Comparison of ENCODE assay signal across 7 cellular contexts in genomic region chr20:62805711-62806382, GRCh38. TPM values are rescaled to one million over a fixed set of nuclear protein-coding genes. Genes with fewer than 3 reads are reported as not detected.
DNase-seq lines count a peak whose midpoint lies in the region; ATAC-seq and TF ChIP-seq lines count a peak whose summit lies in the region.

No MANE protein-coding gene starts in this region.

- POLR2A ChIA-PET in activated CD8-positive, alpha-beta T cell treated with anti-CD3 and anti-CD28 coated beads for 36 hours (lab: Charles Lee), result interaction anchor here (1.5 to 2.9 kb wide), 3 partner anchors 8 to 11 kb away, joined by 7 to 11 read pairs (median 9); no protein-coding TSS in a partner anchor

- peak overlapping the region; percentile 77 for H3K27ac Mint-ChIP-seq in activated CD8-positive, alpha-beta T cell treated with anti-CD3 and anti-CD28 coated beads for 36 hours

- peaks cover 0 to 60% of the 10 kb centered on the region in 2 donors for H3K4me1 ChIP-seq in right atrium auricular region
- H3K4me1 ChIP-seq in skeletal muscle tissue (ENCODE audit: control insufficient read depth in 3 of 3, insufficient read depth in 3 of 3, low read length in 3 of 3), result peaks cover 45 to 54% (median 54%) of the 10 kb centered on the region in 3 donors

- no peaks in the 10 kb centered on the region for H3K27me3 ChIP-seq in HL-60 (ENCODE audit: insufficient read depth, poor library complexity, severe bottlenecking)
- H3K27me3 ChIP-seq in right atrium auricular region, result no peaks in the 10 kb centered on the region
- no peaks in the 10 kb centered on the region for H3K27me3 ChIP-seq in skeletal muscle tissue (ENCODE audit: control insufficient read depth in 3 of 3, insufficient read depth in 3 of 3, low read length in 3 of 3)

- peak overlapping the region; percentile 58 for H3K27ac ChIP-seq in HL-60 (replicated peaks)
- H3K27ac ChIP-seq in right atrium auricular region, result peak overlapping the region; percentile 84 to 89
- peak overlapping the region; percentile 55 for H3K27ac ChIP-seq in skeletal muscle tissue (ENCODE audit: low read depth, low read length)

- no peaks in the 10 kb centered on the region for H3K9me3 Mint-ChIP-seq in activated CD8-positive, alpha-beta T cell treated with anti-CD3 and anti-CD28 coated beads for 36 hours

- ATAC-seq in activated CD8-positive, alpha-beta T cell treated with anti-CD3 and anti-CD28 coated beads for 36 hours, result peak; percentile 2
- no peak for ATAC-seq in GM21529 (IDR thresholded peaks at IDR 0.05; ENCODE audit: unreplicated experiment)

- H3K9me3 ChIP-seq in right atrium auricular region (no peaks in the 10 kb centered on the region), skeletal muscle tissue (ENCODE audit: control insufficient read depth in 3 of 3, low read length in 3 of 3) (no peaks in the 10 kb centered on the region)

- TF ChIP-seq CTCF in HL-60 (IDR thresholded peaks at IDR 0.05; ENCODE audit: insufficient read depth, low read length) (no peak), right atrium auricular region (IDR thresholded peaks at IDR 0.05) (no peak)
- TF ChIP-seq CTCF in activated CD8-positive, alpha-beta T cell treated with anti-CD3 and anti-CD28 coated beads for 36 hours (IDR thresholded peaks at IDR 0.05), result no peak

- peaks cover 30% of the 10 kb centered on the region for H3K4me1 Mint-ChIP-seq in activated CD8-positive, alpha-beta T cell treated with anti-CD3 and anti-CD28 coated beads for 36 hours (ENCODE audit: low read depth)

- peak overlapping the region; percentile 85 for H3K4me3 ChIP-seq in HL-60 (replicated peaks; ENCODE audit: insufficient read depth, low read length)
- H3K4me3 ChIP-seq in right atrium auricular region, result peak overlapping the region; percentile 93 to 97
- H3K4me3 ChIP-seq in skeletal muscle tissue (ENCODE audit: low read length in 3 of 3), result peak overlapping the region; percentile 69 to 95 (median 77)

- no peaks in the 10 kb centered on the region for H3K27me3 Mint-ChIP-seq in activated CD8-positive, alpha-beta T cell treated with anti-CD3 and anti-CD28 coated beads for 36 hours

- CTCF ChIA-PET in activated CD8-positive, alpha-beta T cell treated with anti-CD3 and anti-CD28 coated beads for 36 hours (lab: Charles Lee), result interaction anchor here (1.5 kb wide), 1 partner anchor 15 kb away, joined by 4 read pairs; no protein-coding TSS in a partner anchor

- DNase-seq in HL-60 (ENCODE audit: low read depth in 1 of 2, low spot score in 1 of 2) (peak in 1 of 2 experiments; percentile 63), right atrium auricular region (ENCODE audit: low spot score) (peak; percentile 78), NCI-H187 (lab: John Stamatoyannopoulos, UW) (no peak), LoVo (ENCODE audit: low spot score) (no peak)
- DNase-seq in activated CD8-positive, alpha-beta T cell treated with anti-CD3 and anti-CD28 coated beads for 36 hours, result no peak

- H3K36me3 Mint-ChIP-seq in activated CD8-positive, alpha-beta T cell treated with anti-CD3 and anti-CD28 coated beads for 36 hours (ENCODE audit: low read depth), result peaks cover 22% of the 10 kb centered on the region

- H3K4me3 Mint-ChIP-seq in activated CD8-positive, alpha-beta T cell treated with anti-CD3 and anti-CD28 coated beads for 36 hours, result peak overlapping the region; percentile 82

- H3K36me3 ChIP-seq in right atrium auricular region (peaks cover 33% of the 10 kb centered on the region), skeletal muscle tissue (ENCODE audit: control insufficient read depth in 3 of 3, insufficient read depth in 3 of 3, low read length in 3 of 3) (peaks cover 31 to 32% (median 32%) of the 10 kb centered on the region in 3 donors)

- intact Hi-C loops in activated CD8-positive, alpha-beta T cell treated with anti-CD3 and anti-CD28 coated beads for 36 hours (cut with micrococcal nuclease), result no loop called here

- peak overlapping the region; percentile 61 to 88 (median 75) for H3K9ac ChIP-seq in skeletal muscle tissue (ENCODE audit: low read depth in 1 of 3, low read length in 3 of 3)

RNA-seq across cellular contexts. Expression of gene OGFR, which starts 1.2 kb away (rescaled TPM):
- 10 to 100 TPM; 53.6 to 55.2 TPM for total RNA-seq in activated CD8-positive, alpha-beta T cell treated with anti-CD3 and anti-CD28 coated beads for 36 hours
- total RNA-seq in right atrium auricular region (10 to 100 TPM; 17.3 to 31.2 TPM), skeletal muscle tissue (13.6 TPM)

RNA-seq across cellular contexts. Expression of gene MRGBP, which starts 9.6 kb away (rescaled TPM):
- total RNA-seq in activated CD8-positive, alpha-beta T cell treated with anti-CD3 and anti-CD28 coated beads for 36 hours, result 10 to 100 TPM; 18.5 to 18.9 TPM
- 10 to 100 TPM in 1 of 2 donors, 1 to 10 TPM in 1; 8.4 to 11.1 TPM for total RNA-seq in right atrium auricular region
- total RNA-seq in skeletal muscle tissue, result 5.7 TPM

RNA-seq across cellular contexts. Expression of gene COL9A3, which starts 11.0 kb away (rescaled TPM):
- not detected for total RNA-seq in activated CD8-positive, alpha-beta T cell treated with anti-CD3 and anti-CD28 coated beads for 36 hours
- 1 to 10 TPM; 4.2 to 5.7 TPM for total RNA-seq in right atrium auricular region
- 8.9 TPM for total RNA-seq in skeletal muscle tissue

RNA-seq across cellular contexts. Expression of gene TCFL5, which starts 55.8 kb away (rescaled TPM):
- total RNA-seq in activated CD8-positive, alpha-beta T cell treated with anti-CD3 and anti-CD28 coated beads for 36 hours, result 1 to 10 TPM; 7.5 to 7.6 TPM
- total RNA-seq in right atrium auricular region (1 to 10 TPM; 4.8 to 6.4 TPM), skeletal muscle tissue (6.3 TPM)
